Comparison of ENCODE assay signal across 18 cellular contexts in genomic region chr4:108709234-108709633, GRCh38. TPM values are rescaled to one million over a fixed set of nuclear protein-coding genes. Genes with fewer than 3 reads are reported as not detected.
A peak's percentile ranks its signal among the peaks of the same experiment; 100 is the strongest.
DNase-seq lines count a peak whose midpoint lies in the region; ATAC-seq and TF ChIP-seq lines count a peak whose summit lies in the region.
"Had no signal": no experiment of that assay in that cellular context is flagged by ENCODE, and none has a peak within 500 bp of the region (broad histone marks: within the 10 kb centered on the region; RNA-seq: fewer than 3 reads in every experiment).

No MANE protein-coding gene starts in this region.

- no peak for TF ChIP-seq CTCF in NB4 (IDR thresholded peaks at IDR 0.05; ENCODE audit: low read depth, low read length)
- no peak for TF ChIP-seq CTCF in WTC11 (IDR thresholded peaks at IDR 0.05)

- H3K9me3 Mint-ChIP-seq in WTC11, result peaks cover 6% of the 10 kb centered on the region
- H3K9me3 Mint-ChIP-seq: CD4-positive, alpha-beta memory T cell; H9 had no signal

- H3K79me2 ChIP-seq in mesendoderm (ENCODE audit: control insufficient read depth, insufficient read depth, low read length), result no peaks in the 10 kb centered on the region

- H2BK5ac ChIP-seq in mesendoderm (ENCODE audit: low read length), result no peak overlapping the region

- CTCF ChIA-PET in WTC11 (lab: Charles Lee), result no interaction called here

- no peak overlapping the region for H3K56ac ChIP-seq in mesendoderm (ENCODE audit: low read length)

- H3K27ac ChIP-seq in mesendoderm (ENCODE audit: low read depth, low read length), result no peak overlapping the region
- H3K27ac ChIP-seq: GM23248 had no signal

- no peak overlapping the region for H4K8ac ChIP-seq in mesendoderm (ENCODE audit: low read depth, low read length)

- no peak overlapping the region for H3K4me3 Mint-ChIP-seq in WTC11
- H3K4me3 Mint-ChIP-seq: CD4-positive, alpha-beta memory T cell; H9 had no signal

- no peak overlapping the region for H3K4me2 ChIP-seq in mesendoderm (ENCODE audit: low read length)

- H3K36me3 ChIP-seq in mesendoderm (ENCODE audit: control insufficient read depth, insufficient read depth, low read length), result no peaks in the 10 kb centered on the region

- no peak overlapping the region for H4K5ac ChIP-seq in mesendoderm (ENCODE audit: low read length)

- H3K27ac Mint-ChIP-seq in WTC11, result no peak overlapping the region
- H3K27ac Mint-ChIP-seq: CD4-positive, alpha-beta memory T cell; H9 had no signal

- no CpG with 5 or more reads among the region's 10 CpGs for WGBS in mesendoderm (ENCODE audit: extremely low coverage, insufficient coverage, low lambda C conversion rate)

- H3K27me3 ChIP-seq in mesendoderm (ENCODE audit: insufficient read depth, low read length, poor library complexity), result no peaks in the 10 kb centered on the region

- H3K18ac ChIP-seq in mesendoderm (ENCODE audit: low read length), result no peak overlapping the region

- peaks cover 21% of the 10 kb centered on the region for H3K4me1 Mint-ChIP-seq in WTC11
- H3K4me1 Mint-ChIP-seq: CD4-positive, alpha-beta memory T cell had no signal

- ATAC-seq in WTC11 (peak; percentile 66), HG03025 (IDR thresholded peaks at IDR 0.05; ENCODE audit: low FRiP score, unreplicated experiment) (no peak)
- ATAC-seq: HCT116 had no signal

- POLR2A ChIA-PET in WTC11 (lab: Charles Lee), result no interaction called here

- H2BK120ac ChIP-seq in mesendoderm (ENCODE audit: low read depth, low read length), result no peak overlapping the region

- DNase-seq in NB4 (ENCODE audit: low read depth) (peak; percentile 56), NCI-H2227 (lab: John Stamatoyannopoulos, UW; ENCODE audit: unreplicated experiment) (peak; percentile 2), WTC11 (ENCODE audit: low spot score) (no peak), mesendoderm (peak; percentile 29), medulla oblongata (ENCODE audit: extremely low spot score) (no peak), SKM-1 (lab: John Stamatoyannopoulos, UW; ENCODE audit: unreplicated experiment) (no peak), HuH-7 (ENCODE audit: low spot score) (no peak)
- DNase-seq: C1 segment of cervical spinal cord; CD4-positive, alpha-beta memory T cell; COR-L47; DMS153; DND-41; GM23248; H9 had no signal

- H3K4me3 ChIP-seq in NB4 (ENCODE audit: low read depth, low read length), result no peak overlapping the region
- H3K4me3 ChIP-seq in mesendoderm (ENCODE audit: low read length), result no peak overlapping the region
- H3K4me3 ChIP-seq: GM23248 had no signal

- no peaks in the 10 kb centered on the region for H3K27me3 Mint-ChIP-seq in WTC11 (ENCODE audit: low read depth)

- no peaks in the 10 kb centered on the region for H3K36me3 Mint-ChIP-seq in WTC11
- H3K36me3 Mint-ChIP-seq: CD4-positive, alpha-beta memory T cell had no signal

- H3K4ac ChIP-seq in mesendoderm (ENCODE audit: low read depth, low read length), result peak overlapping the region; percentile 71

- H3K4me1 ChIP-seq in mesendoderm (ENCODE audit: control insufficient read depth, low read depth, low read length), result no peaks in the 10 kb centered on the region

- no peak overlapping the region for H3K9ac ChIP-seq in mesendoderm (ENCODE audit: low read length)
- H3K9ac ChIP-seq: GM23248 had no signal

- TF ChIP-seq POLR2A in NB4 (IDR thresholded peaks at IDR 0.05; ENCODE audit: extremely low read depth, insufficient read length), result no peak

- no peaks in the 10 kb centered on the region for H3K79me1 ChIP-seq in mesendoderm (ENCODE audit: low read length)

- no peak overlapping the region for H3K23ac ChIP-seq in mesendoderm (ENCODE audit: low read length)

- H2AK5ac ChIP-seq in mesendoderm (ENCODE audit: low read length), result no peak overlapping the region

- H2BK15ac ChIP-seq in mesendoderm (replicated peaks; ENCODE audit: low read depth), result no peak overlapping the region

TF ChIP-seq in WTC11, 78 proteins besides CTCF, POLR2A, EP300 and RAD21 (continues in another document):
- TF ChIP-seq RORB (CRISPR knock-in tag; IDR thresholded peaks at IDR 0.05) (no peak), JUN (CRISPR knock-in tag; IDR thresholded peaks at IDR 0.05) (no peak), ZNF532 (CRISPR knock-in tag; IDR thresholded peaks at IDR 0.05; ENCODE audit: borderline replicate concordance) (no peak), ZNF263 (CRISPR knock-in tag; IDR thresholded peaks at IDR 0.05; ENCODE audit: low read depth) (no peak)
- TF ChIP-seq, protein P1, sequence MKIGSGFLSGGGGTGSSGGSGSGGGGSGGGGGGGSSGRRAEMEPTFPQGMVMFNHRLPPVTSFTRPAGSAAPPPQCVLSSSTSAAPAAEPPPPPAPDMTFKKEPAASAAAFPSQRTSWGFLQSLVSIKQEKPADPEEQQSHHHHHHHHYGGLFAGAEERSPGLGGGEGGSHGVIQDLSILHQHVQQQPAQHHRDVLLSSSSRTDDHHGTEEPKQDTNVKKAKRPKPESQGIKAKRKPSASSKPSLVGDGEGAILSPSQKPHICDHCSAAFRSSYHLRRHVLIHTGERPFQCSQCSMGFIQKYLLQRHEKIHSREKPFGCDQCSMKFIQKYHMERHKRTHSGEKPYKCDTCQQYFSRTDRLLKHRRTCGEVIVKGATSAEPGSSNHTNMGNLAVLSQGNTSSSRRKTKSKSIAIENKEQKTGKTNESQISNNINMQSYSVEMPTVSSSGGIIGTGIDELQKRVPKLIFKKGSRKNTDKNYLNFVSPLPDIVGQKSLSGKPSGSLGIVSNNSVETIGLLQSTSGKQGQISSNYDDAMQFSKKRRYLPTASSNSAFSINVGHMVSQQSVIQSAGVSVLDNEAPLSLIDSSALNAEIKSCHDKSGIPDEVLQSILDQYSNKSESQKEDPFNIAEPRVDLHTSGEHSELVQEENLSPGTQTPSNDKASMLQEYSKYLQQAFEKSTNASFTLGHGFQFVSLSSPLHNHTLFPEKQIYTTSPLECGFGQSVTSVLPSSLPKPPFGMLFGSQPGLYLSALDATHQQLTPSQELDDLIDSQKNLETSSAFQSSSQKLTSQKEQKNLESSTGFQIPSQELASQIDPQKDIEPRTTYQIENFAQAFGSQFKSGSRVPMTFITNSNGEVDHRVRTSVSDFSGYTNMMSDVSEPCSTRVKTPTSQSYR (CRISPR knock-in tag; IDR thresholded peaks at IDR 0.05), result no peak
- TF ChIP-seq, protein P2, sequence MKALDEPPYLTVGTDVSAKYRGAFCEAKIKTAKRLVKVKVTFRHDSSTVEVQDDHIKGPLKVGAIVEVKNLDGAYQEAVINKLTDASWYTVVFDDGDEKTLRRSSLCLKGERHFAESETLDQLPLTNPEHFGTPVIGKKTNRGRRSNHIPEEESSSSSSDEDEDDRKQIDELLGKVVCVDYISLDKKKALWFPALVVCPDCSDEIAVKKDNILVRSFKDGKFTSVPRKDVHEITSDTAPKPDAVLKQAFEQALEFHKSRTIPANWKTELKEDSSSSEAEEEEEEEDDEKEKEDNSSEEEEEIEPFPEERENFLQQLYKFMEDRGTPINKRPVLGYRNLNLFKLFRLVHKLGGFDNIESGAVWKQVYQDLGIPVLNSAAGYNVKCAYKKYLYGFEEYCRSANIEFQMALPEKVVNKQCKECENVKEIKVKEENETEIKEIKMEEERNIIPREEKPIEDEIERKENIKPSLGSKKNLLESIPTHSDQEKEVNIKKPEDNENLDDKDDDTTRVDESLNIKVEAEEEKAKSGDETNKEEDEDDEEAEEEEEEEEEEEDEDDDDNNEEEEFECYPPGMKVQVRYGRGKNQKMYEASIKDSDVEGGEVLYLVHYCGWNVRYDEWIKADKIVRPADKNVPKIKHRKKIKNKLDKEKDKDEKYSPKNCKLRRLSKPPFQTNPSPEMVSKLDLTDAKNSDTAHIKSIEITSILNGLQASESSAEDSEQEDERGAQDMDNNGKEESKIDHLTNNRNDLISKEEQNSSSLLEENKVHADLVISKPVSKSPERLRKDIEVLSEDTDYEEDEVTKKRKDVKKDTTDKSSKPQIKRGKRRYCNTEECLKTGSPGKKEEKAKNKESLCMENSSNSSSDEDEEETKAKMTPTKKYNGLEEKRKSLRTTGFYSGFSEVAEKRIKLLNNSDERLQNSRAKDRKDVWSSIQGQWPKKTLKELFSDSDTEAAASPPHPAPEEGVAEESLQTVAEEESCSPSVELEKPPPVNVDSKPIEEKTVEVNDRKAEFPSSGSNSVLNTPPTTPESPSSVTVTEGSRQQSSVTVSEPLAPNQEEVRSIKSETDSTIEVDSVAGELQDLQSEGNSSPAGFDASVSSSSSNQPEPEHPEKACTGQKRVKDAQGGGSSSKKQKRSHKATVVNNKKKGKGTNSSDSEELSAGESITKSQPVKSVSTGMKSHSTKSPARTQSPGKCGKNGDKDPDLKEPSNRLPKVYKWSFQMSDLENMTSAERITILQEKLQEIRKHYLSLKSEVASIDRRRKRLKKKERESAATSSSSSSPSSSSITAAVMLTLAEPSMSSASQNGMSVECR (CRISPR knock-in tag; IDR thresholded peaks at IDR 0.05; ENCODE audit: borderline replicate concordance), result no peak

RNA-seq across cellular contexts. Expression of gene ETNPPL, which starts 53.6 kb away (rescaled TPM):
- total RNA-seq in WTC11 (2021), result 0.66 to 2.0 TPM (median 1.5 TPM) in 3 replicates
- polyA plus RNA-seq in mesendoderm (2013, experiment 1 of 2), result 1.5 TPM
- polyA plus RNA-seq in mesendoderm (2013, experiment 2 of 2), result 2.1 TPM
- total RNA-seq: A172; CD4-positive, alpha-beta memory T cell; GM23248 had no signal
- polyA plus RNA-seq: BJ; CD4-positive, alpha-beta memory T cell; GM23248 had no signal

RNA-seq across cellular contexts. Expression of gene OSTC, which starts 58.8 kb away (rescaled TPM):
- total RNA-seq in WTC11 (2021), result 123 to 132 TPM (median 125 TPM) in 3 replicates
- 276 TPM for polyA plus RNA-seq in mesendoderm (2013, experiment 1 of 2)
- 272 TPM for polyA plus RNA-seq in mesendoderm (2013, experiment 2 of 2)

Comparison
In these comparisons a context has a peak if more than half of its experiments do, and no peak if none do; other contexts are left out.
1. DNase-seq: peak in NB4 (single experiment), NCI-H2227 (single experiment) and mesendoderm (single experiment); none in WTC11 (single experiment), medulla oblongata (single experiment), SKM-1 (single experiment) and HuH-7 (single experiment).